In genomic region chr5:156093024-156093423, GRCh38 we compare ENCODE assay signal across 21 cellular contexts.
"Had no signal": no experiment of that assay in that cellular context is flagged by ENCODE, and none has a peak within 500 bp of the region (broad histone marks: within the 10 kb centered on the region; RNA-seq: fewer than 3 reads in every experiment).

No MANE protein-coding gene starts in this region.

- H3K9me3 ChIP-seq: SK-N-SH had no signal

- H3K27ac ChIP-seq: breast epithelium had no signal

- DNase-seq: activated CD4-positive, alpha-beta T cell treated with anti-CD3 and anti-CD28 coated beads for 4 hours; activated CD8-positive, alpha-beta memory T cell treated with anti-CD3 and anti-CD28 coated beads, Interleukin-2, amount 50 U/mL, for 4 hours; activated CD8-positive, alpha-beta T cell treated with anti-CD3 and anti-CD28 coated beads for 36 hours; activated gamma-delta T cell treated with Interleukin-2 at 50 U/mL for 16 hours; activated naive CD4-positive, alpha-beta T cell treated with anti-CD3 and anti-CD28 coated beads, Interleukin-2, amount 10 ng/mL, durations not matched to agents 7 days and 5 days; activated naive CD8-positive, alpha-beta T cell treated with anti-CD3 and anti-CD28 coated beads for 36 hours; activated T-cell treated with anti-CD3 and anti-CD28 coated beads, Interleukin-2, amount 50 U/mL, for 72 hours; Kasumi-1; KBM-7; NCI-H1105 treated with DMSO at 0.1 percent for 48 hours; NCI-H1436 treated with DMSO at 0.1 percent for 48 hours; NCI-H187; NCI-H2171; NCI-H2227 treated with DMSO at 0.1 percent for 48 hours; NCI-H510A; NCI-H526 treated with DMSO at 0.1 percent for 48 hours; NCI-H82; RPMI8226; SK-N-SH; T-helper 1 cell had no signal

- H3K4me1 ChIP-seq: breast epithelium had no signal

- H3K4me3 ChIP-seq: breast epithelium had no signal

- H3K27me3 ChIP-seq: breast epithelium had no signal

- H3K36me3 ChIP-seq: breast epithelium had no signal
